ENCODE assay signal across 10 cellular contexts in genomic region chr14:29085546-29085945, GRCh38.
DNase-seq lines count a peak whose midpoint lies in the region; ATAC-seq, FAIRE-seq and TF ChIP-seq lines count a peak whose summit lies in the region.
"Had no signal": no experiment of that assay in that cellular context is flagged by ENCODE, and none has a peak within 500 bp of the region (broad histone marks: within the 10 kb centered on the region; RNA-seq: fewer than 3 reads in every experiment).

No MANE protein-coding gene starts in this region.

- H3K9me1 ChIP-seq in K562 (ENCODE audit: control insufficient read depth, insufficient read depth, low read length): no peaks in the 10 kb centered on the region

- no peaks in the 10 kb centered on the region for H3K4me1 ChIP-seq in K562 (replicated peaks in 1 of 2; ENCODE audit: control insufficient read depth in 2 of 2, insufficient read depth in 2 of 2, low read length in 2 of 2)

- no peak for TF ChIP-seq EP300 in K562 (IDR thresholded peaks at IDR 0.05; ENCODE audit: low read length)

- H3K36me3 Mint-ChIP-seq in immature natural killer cell: no peaks in the 10 kb centered on the region

- 44% methylated on average over 3 of the region's 3 CpGs for WGBS in K562 (ENCODE audit: insufficient coverage, low coverage, missing lambda C conversion rate)

- in situ Hi-C loops in K562 (cut with MboI): no loop called here

- H3K27ac ChIP-seq in K562 (ENCODE audit: extremely low read depth, low read depth, low read length): no peak overlapping the region

- intact Hi-C loops in K562 (cut with micrococcal nuclease): no loop called here

- H3K27me3 Mint-ChIP-seq in immature natural killer cell (ENCODE audit: low read depth in 3 of 3): no peaks in the 10 kb centered on the region
- H3K27me3 Mint-ChIP-seq: activated T-helper 17 cell treated with anti-CD3 and anti-CD28 coated beads, Interleukin-2, amount 50 U/mL, for 72 hours had no signal

- H2AFZ ChIP-seq in K562 (ENCODE audit: low read depth, low read length): no peak overlapping the region

- no peak overlapping the region for H3K27ac Mint-ChIP-seq in immature natural killer cell
- H3K27ac Mint-ChIP-seq: activated T-helper 17 cell treated with anti-CD3 and anti-CD28 coated beads, Interleukin-2, amount 50 U/mL, for 72 hours had no signal

- H3K36me3 ChIP-seq in K562 (ENCODE audit: control insufficient read depth, insufficient read depth, low read length): no peaks in the 10 kb centered on the region

- no peak overlapping the region for H3K4me2 ChIP-seq in K562 (ENCODE audit: insufficient read depth, low read length)

- H3K4me3 ChIP-seq in K562: no peak overlapping the region

- H3K27me3 ChIP-seq in K562 (ENCODE audit: control insufficient read depth in 2 of 2, insufficient read depth in 2 of 2, low read length in 2 of 2): no peaks in the 10 kb centered on the region

- 0 out of 6 replicates have a peak, but pooled peaks of 1 of the 3 experiments have one; percentile 6 for TF ChIP-seq CTCF in K562 (IDR thresholded peaks at IDR 0.05 in 2 of 3, conservative IDR thresholded peaks at IDR 0.05 in 1 of 3; ENCODE audit: insufficient read depth in 2 of 3, low read depth in 1 of 3, low read length in 3 of 3)

- TF ChIP-seq POLR2A in K562 (conservative IDR thresholded peaks at IDR 0.05): no peak

- peak; percentile 52 for DNase-seq in ELR (ENCODE audit: low read depth)
- peak; percentile 16 for DNase-seq in HT-29 (ENCODE audit: low spot score)
- DNase-seq in K562 (ENCODE audit: extremely low read depth in 1 of 4, low spot score in 3 of 4): peak in 2 of 4 experiments; percentile 1 to 5
- peak; percentile 28 for DNase-seq in myocyte (ENCODE audit: low read depth)
- no peak for DNase-seq in immature natural killer cell
- no peak for DNase-seq in stimulated activated CD4-positive, alpha-beta T cell treated with anti-CD3 and anti-CD28 coated beads, Interleukin-2, amount 100 ng/mL, for 24 hours
- no peak for DNase-seq in NCI-H1930 (lab: John Stamatoyannopoulos, UW)
- DNase-seq: NCI-H226 had no signal

- H3K9me3 Mint-ChIP-seq in immature natural killer cell: peaks cover 13 to 49% (median 18%) of the 10 kb centered on the region in 6 donors

- no peaks in the 10 kb centered on the region for H3K4me1 Mint-ChIP-seq in immature natural killer cell
- H3K4me1 Mint-ChIP-seq: activated T-helper 17 cell treated with anti-CD3 and anti-CD28 coated beads, Interleukin-2, amount 50 U/mL, for 72 hours had no signal

- no peak for TF ChIP-seq RAD21 in K562 (CRISPR knock-in tag; conservative IDR thresholded peaks at IDR 0.05 in 1 of 2, IDR thresholded peaks at IDR 0.05 in 1 of 2)

- no TSS peak for BruUV-seq in K562 (replicated peaks; lab: Mats Ljungman, UMichigan)

- no peaks in the 10 kb centered on the region for H4K20me1 ChIP-seq in K562 (replicated peaks; ENCODE audit: control insufficient read depth, insufficient read depth, low read length)

- H3K4me3 Mint-ChIP-seq in immature natural killer cell: no peak overlapping the region
- H3K4me3 Mint-ChIP-seq: activated T-helper 17 cell treated with anti-CD3 and anti-CD28 coated beads, Interleukin-2, amount 50 U/mL, for 72 hours had no signal

- no peaks in the 10 kb centered on the region for H3K9me3 ChIP-seq in K562 (replicated peaks; ENCODE audit: control insufficient read depth, insufficient read depth, low read depth, low read length)

- POLR2A ChIA-PET in K562 (lab: Yijun Ruan, JAX): no interaction called here

- ATAC-seq in K562 (0 out of 3 replicates have a peak, but pooled peaks have one; percentile 53), GM19395 (IDR thresholded peaks at IDR 0.05; ENCODE audit: unreplicated experiment) (no peak)
- ATAC-seq: activated T-helper 17 cell treated with anti-CD3 and anti-CD28 coated beads, Interleukin-2, amount 50 U/mL, for 72 hours had no signal

- H3K79me2 ChIP-seq in K562 (ENCODE audit: control insufficient read depth, insufficient read depth, low read length): no peaks in the 10 kb centered on the region

- CTCF ChIA-PET in K562 (lab: Yijun Ruan, JAX; ENCODE audit: low intra/inter-chr PET ratio): no interaction called here

- FAIRE-seq in K562 (lab: Jason Lieb, UNC): no peak

- H3K9ac ChIP-seq in K562 (ENCODE audit: insufficient read depth in 1 of 2, low read depth in 2 of 2, low read length in 2 of 2): no peak overlapping the region

TF ChIP-seq in K562, 482 proteins besides CTCF, POLR2A, EP300 and RAD21:
- no peak for TF ChIP-seq ZBTB33 (CRISPR knock-in tag; IDR thresholded peaks at IDR 0.05)
- no peak for TF ChIP-seq PKNOX1 (IDR thresholded peaks at IDR 0.05)
- no peak for TF ChIP-seq RHOXF2B (CRISPR knock-in tag; conservative IDR thresholded peaks at IDR 0.05)
- TF ChIP-seq ZNF239 (CRISPR knock-in tag; IDR thresholded peaks at IDR 0.05): no peak
- no peak for TF ChIP-seq PRMT5 (CRISPR knock-in tag; IDR thresholded peaks at IDR 0.05)
- TF ChIP-seq ZNF76 (CRISPR knock-in tag; IDR thresholded peaks at IDR 0.05; ENCODE audit: borderline replicate concordance): no peak
- no peak for TF ChIP-seq TAF15 (IDR thresholded peaks at IDR 0.05; ENCODE audit: low read depth, low read length)
- no peak for TF ChIP-seq XRCC5 (IDR thresholded peaks at IDR 0.05; ENCODE audit: low read depth, low read length)
- TF ChIP-seq AFF4 (CRISPR knock-in tag; IDR thresholded peaks at IDR 0.05): no peak
- TF ChIP-seq MCM5 (IDR thresholded peaks at IDR 0.05; ENCODE audit: low read depth): no peak

Comparison
In these comparisons a context has a peak if more than half of its experiments do, and no peak if none do; other contexts are left out.
1. DNase-seq: peak in ELR (single experiment), HT-29 (single experiment) and myocyte (single experiment); none in immature natural killer cell (0 of 3), stimulated activated CD4-positive, alpha-beta T cell treated with anti-CD3 and anti-CD28 coated beads, Interleukin-2, amount 100 ng/mL, for 24 hours (0 of 2) and NCI-H1930 (0 of 2).